Comparison of ENCODE assay signal across 8 cellular contexts in genomic region chr9:95505072-95505471, GRCh38. TPM values are rescaled to one million over a fixed set of nuclear protein-coding genes. Genes with fewer than 3 reads are reported as not detected.
A peak's percentile ranks its signal among the peaks of the same experiment; 100 is the strongest.
DNase-seq lines count a peak whose midpoint lies in the region; ATAC-seq, FAIRE-seq and TF ChIP-seq lines count a peak whose summit lies in the region.

No MANE protein-coding gene starts in this region.

- TF ChIP-seq RAD21 in K562 (CRISPR knock-in tag; conservative IDR thresholded peaks at IDR 0.05 in 1 of 2, IDR thresholded peaks at IDR 0.05 in 1 of 2): no peak

- H3K36me3 ChIP-seq in HAP-1 (replicated peaks) (0 out of 2 replicates have a peak, but pooled peaks cover 3% of the 10 kb centered on the region), K562 (ENCODE audit: control insufficient read depth, insufficient read depth, low read length) (no peaks in the 10 kb centered on the region), mucosa of rectum (ENCODE audit: control insufficient read depth in 2 of 2, insufficient read depth in 2 of 2, low read length in 2 of 2) (peaks cover 2 to 3% of the 10 kb centered on the region in 2 donors)

- ATAC-seq in K562: no peak
- ATAC-seq in GM21381 (IDR thresholded peaks at IDR 0.05; ENCODE audit: unreplicated experiment): no peak
- no peak for ATAC-seq in HG03571 (IDR thresholded peaks at IDR 0.05; ENCODE audit: unreplicated experiment)

- H3K79me2 ChIP-seq in K562 (ENCODE audit: control insufficient read depth, insufficient read depth, low read length): peaks cover 51% of the 10 kb centered on the region

- peaks cover 4% of the 10 kb centered on the region; the same call in 1 of the 2 replicates for H4K20me1 ChIP-seq in K562 (replicated peaks; ENCODE audit: control insufficient read depth, insufficient read depth, low read length)

- BruUV-seq in K562 (replicated peaks; lab: Mats Ljungman, UMichigan): TSS peak; percentile 24

- H2AFZ ChIP-seq in K562 (ENCODE audit: low read depth, low read length): peak overlapping the region; percentile 75; the same call in 1 of the 2 replicates

- H3K4me1 ChIP-seq in HAP-1 (peaks cover 9% of the 10 kb centered on the region), K562 (replicated peaks in 1 of 2; ENCODE audit: control insufficient read depth in 2 of 2, insufficient read depth in 2 of 2, low read length in 2 of 2) (peaks cover 19 to 40% of the 10 kb centered on the region in 2 experiments; a peak in 4 of 5 replicates), mucosa of rectum (ENCODE audit: control insufficient read depth in 2 of 2, insufficient read depth in 2 of 2, low read length in 2 of 2) (peaks cover 7 to 9% of the 10 kb centered on the region in 2 donors)

- peak overlapping the region; percentile 11 to 45; a peak in 3 of 4 replicates for H3K9ac ChIP-seq in K562 (ENCODE audit: insufficient read depth in 1 of 2, low read depth in 2 of 2, low read length in 2 of 2)
- no peak overlapping the region for H3K9ac ChIP-seq in mucosa of rectum (ENCODE audit: low read depth in 1 of 2, low read length in 2 of 2)

- POLR2A ChIA-PET in K562 (lab: Yijun Ruan, JAX): interaction anchor here (0.9 to 1.2 kb wide), 3 partner anchors 11 to 16 kb away, joined by 3 to 4 read pairs (median 3); no protein-coding TSS in a partner anchor

- H3K4me2 ChIP-seq in K562 (ENCODE audit: insufficient read depth, low read length): peak overlapping the region; percentile 62

- CTCF ChIA-PET in K562 (lab: Yijun Ruan, JAX; ENCODE audit: low intra/inter-chr PET ratio): interaction anchor here (0.6 kb wide), 1 partner anchor 316 kb away, joined by 4 read pairs; no protein-coding TSS in a partner anchor

- no peak for TF ChIP-seq EP300 in K562 (IDR thresholded peaks at IDR 0.05; ENCODE audit: low read length)

- DNase-seq in HAP-1 (ENCODE audit: low spot score in 2 of 2) (peak in 1 of 2 experiments; percentile 46), K562 (ENCODE audit: extremely low read depth in 1 of 4, low spot score in 3 of 4) (no peak), MV-4-11 (lab: John Stamatoyannopoulos, UW) (no peak), ACHN (no peak)

- H3K27me3 ChIP-seq in HAP-1 (ENCODE audit: low read depth) (no peaks in the 10 kb centered on the region), K562 (ENCODE audit: control insufficient read depth in 2 of 2, insufficient read depth in 2 of 2, low read length in 2 of 2) (no peaks in the 10 kb centered on the region), mucosa of rectum (ENCODE audit: control insufficient read depth in 2 of 2, insufficient read depth in 2 of 2, low read length in 2 of 2) (no peaks in the 10 kb centered on the region)

- H3K4me3 ChIP-seq in HAP-1 (peak overlapping the region; percentile 71), K562 (peak overlapping the region; percentile 84), mucosa of rectum (ENCODE audit: low read length in 2 of 2) (peak overlapping the region; percentile 69 to 93)

- intact Hi-C loops in K562 (cut with micrococcal nuclease): loop anchor here (2.0 to 5.0 kb wide), 2 partner anchors 42 to 93 kb away; no protein-coding TSS in a partner anchor

- no peak for TF ChIP-seq POLR2A in K562 (conservative IDR thresholded peaks at IDR 0.05)

- TF ChIP-seq CTCF in 22Rv1 (IDR thresholded peaks at IDR 0.05) (no peak), K562 (IDR thresholded peaks at IDR 0.05 in 2 of 3, conservative IDR thresholded peaks at IDR 0.05 in 1 of 3; ENCODE audit: insufficient read depth in 2 of 3, low read depth in 1 of 3, low read length in 3 of 3) (no peak)

- WGBS in K562 (ENCODE audit: insufficient coverage, low coverage, missing lambda C conversion rate): 34% methylated on average over 4 of the region's 4 CpGs

- no peaks in the 10 kb centered on the region for H3K9me3 ChIP-seq in HAP-1
- H3K9me3 ChIP-seq in K562 (replicated peaks; ENCODE audit: control insufficient read depth, insufficient read depth, low read depth, low read length): no peaks in the 10 kb centered on the region
- no peaks in the 10 kb centered on the region for H3K9me3 ChIP-seq in mucosa of rectum (ENCODE audit: control insufficient read depth in 2 of 2, low read length in 2 of 2)

- peak overlapping the region; percentile 97 for H3K27ac ChIP-seq in 22Rv1
- H3K27ac ChIP-seq in K562 (ENCODE audit: extremely low read depth, low read depth, low read length): peak overlapping the region; percentile 19; the same call in 1 of the 3 replicates
- H3K27ac ChIP-seq in mucosa of rectum (ENCODE audit: low read depth in 2 of 2, low read length in 2 of 2): peak overlapping the region; percentile 1 to 27

- in situ Hi-C loops in HAP-1 (cut with MboI; ENCODE audit: low sequenced_read_pairs): loop anchor here (10.0 kb wide), 1 partner anchor 370 kb away; the partner anchor contains the start of gene ERCC6L2
- in situ Hi-C loops in K562 (cut with MboI): no loop called here
- in situ Hi-C loops in ACHN (cut with HindIII; ENCODE audit: low pct_ligation_motif_present, low pct_unique_long_range_greater_than_20kb, low sequenced_read_pairs): no loop called here

- peak; percentile 6 for FAIRE-seq in K562 (lab: Jason Lieb, UNC)

- H3K9me1 ChIP-seq in K562 (ENCODE audit: control insufficient read depth, insufficient read depth, low read length): no peaks in the 10 kb centered on the region

TF ChIP-seq in K562, 482 proteins besides CTCF, POLR2A, EP300 and RAD21:
- TF ChIP-seq, protein P1, sequence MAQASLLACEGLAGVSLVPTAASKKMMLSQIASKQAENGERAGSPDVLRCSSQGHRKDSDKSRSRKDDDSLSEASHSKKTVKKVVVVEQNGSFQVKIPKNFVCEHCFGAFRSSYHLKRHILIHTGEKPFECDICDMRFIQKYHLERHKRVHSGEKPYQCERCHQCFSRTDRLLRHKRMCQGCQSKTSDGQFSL (CRISPR knock-in tag; IDR thresholded peaks at IDR 0.05): no peak
- TF ChIP-seq, protein P1 (tag; IDR thresholded peaks at IDR 0.05): 0 out of 4 replicates have a peak, but pooled peaks of 1 of the 2 experiments have one; percentile 6
- TF ChIP-seq ZNF165 (CRISPR knock-in tag; IDR thresholded peaks at IDR 0.05; ENCODE audit: borderline replicate concordance): no peak
- TF ChIP-seq NCOA1 (IDR thresholded peaks at IDR 0.05; ENCODE audit: low read depth): no peak

RNA-seq across cellular contexts. Expression of gene PTCH1, which starts 11.7 kb away (rescaled TPM):
- 48.5 and 59.3 TPM in 2 replicates for total RNA-seq in K562 (2011; cell fraction: chromatin; rRNA removed; ENCODE audit: low replicate concordance)
- total RNA-seq in K562 (2011; cell fraction: nucleolus; rRNA removed): 20.2 and 20.4 TPM in 2 replicates
- 28.4 and 48.7 TPM in 2 replicates for total RNA-seq in K562 (2011; cell fraction: nucleoplasm; rRNA removed)
- total RNA-seq in K562 (2014; rRNA removed): 3.9 and 4.5 TPM in 2 replicates
- 5.2 and 5.5 TPM in 2 replicates for total RNA-seq in K562 (2014; rRNA removed; fragmentation: Illumina TruSeq; extraction: Trizol)
- total RNA-seq in K562 (2015; rRNA removed; fragmentation: Illumina TruSeq; extraction: Trizol): 3.4 and 3.6 TPM in 2 replicates
- total RNA-seq in K562 (2021): 9.9 and 13.9 TPM in 2 replicates
- 2.3 and 4.2 TPM in 2 replicates for polyA plus RNA-seq in K562 (2011; rRNA removed)
- polyA plus RNA-seq in K562 (2011; cell fraction: cytosol; rRNA removed): 2.4 and 3.4 TPM in 2 replicates
- polyA plus RNA-seq in K562 (2011; cell fraction: nucleus; rRNA removed): 8.8 and 13.0 TPM in 2 replicates
- 3.5 and 6.1 TPM in 2 replicates for polyA plus RNA-seq in K562 (2012)
- 5.8 and 8.2 TPM in 2 replicates for polyA plus RNA-seq in K562 (2014; fragmentation: Illumina TruSeq; extraction: Trizol)
- under 1 TPM; 0.70 to 0.80 TPM for polyA plus RNA-seq in K562 (2014; fragmentation: Nextera tagmentation; extraction: Ambion mirVana)
- 2.8 and 3.8 TPM in 2 replicates for polyA plus RNA-seq in K562 (2014; rRNA removed)
- polyA minus RNA-seq in K562 (2011; rRNA and poly(A)+ RNA removed): 11.2 and 11.8 TPM in 2 replicates
- 4.7 and 12.2 TPM in 2 replicates for polyA minus RNA-seq in K562 (2011; cell fraction: cytosol; rRNA and poly(A)+ RNA removed)
- polyA minus RNA-seq in K562 (2011; cell fraction: nucleus; rRNA and poly(A)+ RNA removed): 8.2 and 13.9 TPM in 2 replicates

Comparison
In these comparisons a context has a peak if more than half of its experiments do, and no peak if none do; other contexts are left out.
1. H3K27ac ChIP-seq: peak in every context shown above with its lines; median percentile 97 in 22Rv1; 19 in K562; 14 in mucosa of rectum.
2. H3K9ac ChIP-seq: peak in K562 (2 of 2); none in mucosa of rectum (0 of 2).
3. Peak in every context shown above with its lines, with median percentiles within 50 percentile points of each other: H3K4me3 ChIP-seq.